Comparison of ENCODE assay signal across 8 cellular contexts in the genomic region with DNA sequence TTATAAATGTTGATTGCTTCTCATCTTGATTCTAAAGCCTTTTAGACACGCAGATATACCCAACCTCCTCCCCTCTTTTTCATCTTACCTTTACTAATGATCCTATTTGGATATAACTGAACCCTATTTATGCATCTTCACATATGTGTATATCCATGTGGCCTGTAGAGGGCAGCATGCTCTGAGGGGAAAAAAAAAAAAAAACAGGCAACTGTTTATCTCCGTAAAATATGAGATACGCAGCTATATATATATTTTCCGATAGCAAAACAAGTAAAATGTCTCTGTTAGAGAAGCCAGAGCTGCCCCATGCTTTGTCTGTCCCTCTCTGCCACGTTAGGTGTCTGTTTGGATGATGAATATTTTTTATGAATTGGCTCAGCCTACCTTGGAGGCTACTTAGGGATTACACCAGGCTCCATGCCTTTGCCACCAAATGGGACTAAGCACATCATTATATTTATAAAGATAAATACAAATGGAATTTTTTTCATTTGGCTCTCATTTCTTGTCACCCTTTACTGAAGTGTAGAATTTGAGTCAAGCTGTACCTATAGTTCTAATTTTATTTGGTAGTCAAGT.
A peak's percentile ranks its signal among the peaks of the same experiment; 100 is the strongest.
DNase-seq lines count a peak whose midpoint lies in the region; ATAC-seq and TF ChIP-seq lines count a peak whose summit lies in the region.

No MANE protein-coding gene starts in this region.

- H3K36me3 ChIP-seq in HEK293 (ENCODE audit: control insufficient read depth in 2 of 2, insufficient read depth in 1 of 2, low read length in 2 of 2) (no peaks in the 10 kb centered on the region), skeletal muscle satellite cell (ENCODE audit: insufficient read depth, low read length) (no peaks in the 10 kb centered on the region)

- intact Hi-C loops in Right ventricle myocardium superior (cut with DNase I) = loop anchor here (5.0 to 10.0 kb wide), 3 partner anchors 175 to 693 kb away; partner anchors contain the start of gene FZD1

- H3K9me3 ChIP-seq in HEK293 (ENCODE audit: control insufficient read depth, insufficient read depth, low read depth, low read length) = no peaks in the 10 kb centered on the region
- H3K9me3 ChIP-seq in skeletal muscle satellite cell (replicated peaks; ENCODE audit: low read length) = no peaks in the 10 kb centered on the region

- H3K9ac ChIP-seq in skeletal muscle satellite cell (ENCODE audit: low read depth, low read length) = peak overlapping the region; percentile 41

- CTCF ChIA-PET in HEK293 (lab: Yijun Ruan, JAX) = interaction anchor here (0.6 to 3.0 kb wide), 16 partner anchors 8 to 732 kb away, joined by 3 to 9 read pairs (median 3); no protein-coding TSS in a partner anchor

- H3K4me3 ChIP-seq in HEK293 (ENCODE audit: low read depth, low read length) = no peak overlapping the region; the same call in 1 of the 2 replicates
- peak overlapping the region; percentile 25; the same call in 1 of the 2 replicates for H3K4me3 ChIP-seq in WI38 (ENCODE audit: low read depth, low read length)
- peak overlapping the region; percentile 44 for H3K4me3 ChIP-seq in skeletal muscle satellite cell (ENCODE audit: low read length)

- peak; percentile 76 for ATAC-seq in Right ventricle myocardium superior (ENCODE audit: poor library complexity)

- H3K27me3 ChIP-seq in skeletal muscle satellite cell (ENCODE audit: control insufficient read depth, insufficient read depth, low read length) = no peaks in the 10 kb centered on the region

- TF ChIP-seq CTCF in HEK293 (tag by site-specific recombination; IDR thresholded peaks at IDR 0.05) (no peak), WI38 (IDR thresholded peaks at IDR 0.05; ENCODE audit: low read depth, low read length) (peak; percentile 66)

- H3K4me2 ChIP-seq in skeletal muscle satellite cell (ENCODE audit: low read length) = peak overlapping the region; percentile 80

- no peak overlapping the region for H3K27ac ChIP-seq in HEK293 (ENCODE audit: extremely low read depth, low read depth, low read length)

- POLR2A ChIA-PET in HEK293 (lab: Yijun Ruan, JAX) = no interaction called here

- H3K4me1 ChIP-seq in HEK293 (ENCODE audit: control insufficient read depth, insufficient read depth, low read length) (no peaks in the 10 kb centered on the region), skeletal muscle satellite cell (ENCODE audit: control insufficient read depth, insufficient read depth, low read length) (no peaks in the 10 kb centered on the region)

- DNase-seq in NCI-H524 (lab: John Stamatoyannopoulos, UW) = peak; percentile 41 to 45
- DNase-seq in NCI-H524 treated with DMSO at 0.1 percent for 48 hours (lab: John Stamatoyannopoulos, UW) = no peak
- peak; percentile 38 for DNase-seq in NCI-H146 treated with DMSO at 0.1 percent for 48 hours (lab: John Stamatoyannopoulos, UW; ENCODE audit: unreplicated experiment)
- DNase-seq in Right ventricle myocardium superior = no peak
- no peak for DNase-seq in middle frontal gyrus (ENCODE audit: extremely low spot score, low spot score)

TF ChIP-seq in HEK293, 187 proteins besides CTCF, POLR2A, EP300 and RAD21 (continues in another document):
- TF ChIP-seq ZBTB44 (tag by site-specific recombination; IDR thresholded peaks at IDR 0.05) = no peak
- peak; percentile 75; the same call in 1 of the 2 replicates for TF ChIP-seq ZNF362 (tag by site-specific recombination; IDR thresholded peaks at IDR 0.05)
- no peak for TF ChIP-seq ZNF311 (tag by site-specific recombination; IDR thresholded peaks at IDR 0.05; ENCODE audit: borderline replicate concordance)
- no peak for TF ChIP-seq ZNF350 (tag by site-specific recombination; IDR thresholded peaks at IDR 0.05)
- TF ChIP-seq ZBTB17 (tag by site-specific recombination; IDR thresholded peaks at IDR 0.05) = no peak
- TF ChIP-seq, protein P1, sequence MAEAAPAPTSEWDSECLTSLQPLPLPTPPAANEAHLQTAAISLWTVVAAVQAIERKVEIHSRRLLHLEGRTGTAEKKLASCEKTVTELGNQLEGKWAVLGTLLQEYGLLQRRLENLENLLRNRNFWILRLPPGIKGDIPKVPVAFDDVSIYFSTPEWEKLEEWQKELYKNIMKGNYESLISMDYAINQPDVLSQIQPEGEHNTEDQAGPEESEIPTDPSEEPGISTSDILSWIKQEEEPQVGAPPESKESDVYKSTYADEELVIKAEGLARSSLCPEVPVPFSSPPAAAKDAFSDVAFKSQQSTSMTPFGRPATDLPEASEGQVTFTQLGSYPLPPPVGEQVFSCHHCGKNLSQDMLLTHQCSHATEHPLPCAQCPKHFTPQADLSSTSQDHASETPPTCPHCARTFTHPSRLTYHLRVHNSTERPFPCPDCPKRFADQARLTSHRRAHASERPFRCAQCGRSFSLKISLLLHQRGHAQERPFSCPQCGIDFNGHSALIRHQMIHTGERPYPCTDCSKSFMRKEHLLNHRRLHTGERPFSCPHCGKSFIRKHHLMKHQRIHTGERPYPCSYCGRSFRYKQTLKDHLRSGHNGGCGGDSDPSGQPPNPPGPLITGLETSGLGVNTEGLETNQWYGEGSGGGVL (tag by site-specific recombination; IDR thresholded peaks at IDR 0.05) = no peak
- TF ChIP-seq ZNF610 (tag by site-specific recombination; IDR thresholded peaks at IDR 0.05; ENCODE audit: borderline replicate concordance) = no peak
- no peak for TF ChIP-seq HOXD13 (CRISPR knock-in tag; IDR thresholded peaks at IDR 0.05; ENCODE audit: borderline replicate concordance)
- no peak for TF ChIP-seq PRDM4 (tag by site-specific recombination; IDR thresholded peaks at IDR 0.05)
- TF ChIP-seq KLF7 (tag by site-specific recombination; IDR thresholded peaks at IDR 0.05; ENCODE audit: borderline replicate concordance) = no peak
- 0 out of 2 replicates have a peak, but pooled peaks have one; percentile 33 for TF ChIP-seq ZNF335 (tag by site-specific recombination; conservative IDR thresholded peaks at IDR 0.05)
- TF ChIP-seq, protein P2, sequence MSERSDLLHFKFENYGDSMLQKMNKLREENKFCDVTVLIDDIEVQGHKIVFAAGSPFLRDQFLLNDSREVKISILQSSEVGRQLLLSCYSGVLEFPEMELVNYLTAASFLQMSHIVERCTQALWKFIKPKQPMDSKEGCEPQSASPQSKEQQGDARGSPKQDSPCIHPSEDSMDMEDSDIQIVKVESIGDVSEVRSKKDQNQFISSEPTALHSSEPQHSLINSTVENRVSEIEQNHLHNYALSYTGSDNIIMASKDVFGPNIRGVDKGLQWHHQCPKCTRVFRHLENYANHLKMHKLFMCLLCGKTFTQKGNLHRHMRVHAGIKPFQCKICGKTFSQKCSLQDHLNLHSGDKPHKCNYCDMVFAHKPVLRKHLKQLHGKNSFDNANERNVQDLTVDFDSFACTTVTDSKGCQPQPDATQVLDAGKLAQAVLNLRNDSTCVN (tag by site-specific recombination; optimal IDR thresholded peaks at IDR 0.05) = no peak
- no peak for TF ChIP-seq ZNF529 (tag by site-specific recombination; IDR thresholded peaks at IDR 0.05; ENCODE audit: insufficient replicate concordance)
- no peak for TF ChIP-seq ZNF830 (tag by site-specific recombination; IDR thresholded peaks at IDR 0.05; ENCODE audit: low read depth)
- no peak for TF ChIP-seq ZNF792 (tag by site-specific recombination; IDR thresholded peaks at IDR 0.05)
- no peak for TF ChIP-seq ZNF837 (tag by site-specific recombination; IDR thresholded peaks at IDR 0.05)
- no peak for TF ChIP-seq TCF7L2 (IDR thresholded peaks at IDR 0.05; ENCODE audit: borderline replicate concordance, low read depth, low read length)
- no peak for TF ChIP-seq MZF1 (tag by site-specific recombination; IDR thresholded peaks at IDR 0.05; ENCODE audit: borderline replicate concordance)
- TF ChIP-seq GLIS1 (tag by site-specific recombination; IDR thresholded peaks at IDR 0.05) = no peak
- no peak for TF ChIP-seq ZNF37A (tag by site-specific recombination; IDR thresholded peaks at IDR 0.05)

Comparison
In these comparisons a context has a peak if more than half of its experiments do, and no peak if none do; other contexts are left out.
1. DNase-seq: peak in NCI-H524 (2 of 2) and NCI-H146 treated with DMSO at 0.1 percent for 48 hours (single experiment); none in NCI-H524 treated with DMSO at 0.1 percent for 48 hours (single experiment), Right ventricle myocardium superior (single experiment) and middle frontal gyrus (single experiment).